Comparison of ENCODE assay signal across 22 cellular contexts in genomic region chr7:25262586-25262985, GRCh38. TPM values are rescaled to one million over a fixed set of nuclear protein-coding genes. Genes with fewer than 3 reads are reported as not detected.
DNase-seq lines count a peak whose midpoint lies in the region; ATAC-seq and TF ChIP-seq lines count a peak whose summit lies in the region.
"Had no signal": no experiment of that assay in that cellular context is flagged by ENCODE, and none has a peak within 500 bp of the region (broad histone marks: within the 10 kb centered on the region; RNA-seq: fewer than 3 reads in every experiment).

No MANE protein-coding gene starts in this region.

- H2AFZ ChIP-seq in PC-3 (ENCODE audit: low read length): no peak overlapping the region

- no peaks in the 10 kb centered on the region for H3F3A ChIP-seq in PC-3 (ENCODE audit: low read length, unreplicated experiment)

- H4K20me1 ChIP-seq in PC-3 (ENCODE audit: low read length): no peaks in the 10 kb centered on the region

- in situ Hi-C loops in brain microvascular endothelial cell (cut with HindIII; ENCODE audit: low pct_ligation_motif_present, low sequenced_read_pairs): no loop called here

- TF ChIP-seq CTCF in PC-3 (conservative IDR thresholded peaks at IDR 0.05; ENCODE audit: low read depth, low read length): no peak
- TF ChIP-seq CTCF in brain microvascular endothelial cell (IDR thresholded peaks at IDR 0.05; ENCODE audit: low read depth, low read length, missing control alignments): no peak

- H3K9ac ChIP-seq in PC-3 (ENCODE audit: low read length): no peak overlapping the region

- no peaks in the 10 kb centered on the region for H3K9me2 ChIP-seq in PC-3 (replicated peaks; ENCODE audit: low read length)

- no peaks in the 10 kb centered on the region for H3K79me2 ChIP-seq in PC-3 (ENCODE audit: low read length)

- H3K9me3 ChIP-seq in PC-3 (ENCODE audit: low read length): no peaks in the 10 kb centered on the region
- H3K9me3 ChIP-seq: colonic mucosa, left ventricle myocardium inferior, right lobe of liver had no signal

- DNase-seq in ELR (ENCODE audit: low read depth): peak; percentile 60
- DNase-seq in PC-3: peak; percentile 19
- peak; percentile 1 for DNase-seq in brain microvascular endothelial cell
- DNase-seq in renal cortical epithelial cell (ENCODE audit: low read depth): peak; percentile 50
- no peak for DNase-seq in NCI-H748 treated with DMSO at 0.1 percent for 48 hours (lab: John Stamatoyannopoulos, UW)
- DNase-seq in NCI-H2029 treated with DMSO at 0.1 percent for 48 hours (lab: John Stamatoyannopoulos, UW): no peak
- DNase-seq in NOMO-1 treated with DMSO at 0.1 percent for 48 hours (lab: John Stamatoyannopoulos, UW; ENCODE audit: unreplicated experiment): no peak
- DNase-seq: activated CD4-positive, CD25-positive, alpha-beta regulatory T cell treated with anti-CD3 and anti-CD28 coated beads, Interleukin-2, amount 50 U/mL, for 72 hours; activated effector memory CD4-positive, alpha-beta T cell treated with anti-CD3 and anti-CD28 coated beads, Interleukin-2, amount 50 U/mL, for 16 hours; amniotic stem cell; colonic mucosa; foreskin melanocyte; H7; left ventricle myocardium inferior; NCI-H187; NCI-H446; right lobe of liver; T1000 had no signal

- CTCF ChIA-PET in PC-3 (lab: Charles Lee): no interaction called here

- H3K4me3 ChIP-seq in PC-3 (ENCODE audit: low read length): no peak overlapping the region
- H3K4me3 ChIP-seq in brain microvascular endothelial cell (ENCODE audit: low read depth, low read length): no peak overlapping the region
- H3K4me3 ChIP-seq: colonic mucosa, left ventricle myocardium inferior, right lobe of liver had no signal

- H3K36me3 ChIP-seq in PC-3 (ENCODE audit: low read depth, low read length) (no peaks in the 10 kb centered on the region), brain microvascular endothelial cell (replicated peaks) (no peaks in the 10 kb centered on the region)
- H3K36me3 ChIP-seq: colonic mucosa, left ventricle myocardium inferior, right lobe of liver had no signal

- intact Hi-C loops in PC-3 (cut with micrococcal nuclease): no loop called here

- no TSS peak for BruUV-seq in PC-3 (replicated peaks; lab: Mats Ljungman, UMichigan)

- H3K27me3 ChIP-seq in PC-3 (ENCODE audit: low read length) (peaks cover 39% of the 10 kb centered on the region), brain microvascular endothelial cell (replicated peaks) (no peaks in the 10 kb centered on the region)
- H3K27me3 ChIP-seq: colonic mucosa, right lobe of liver had no signal

- H3K4me1 ChIP-seq in PC-3 (ENCODE audit: insufficient read depth, low read length): no peaks in the 10 kb centered on the region
- H3K4me1 ChIP-seq: right lobe of liver had no signal

- POLR2A ChIA-PET in PC-3 (lab: Charles Lee; ENCODE audit: unreplicated experiment): no interaction called here

- H3K27ac ChIP-seq in PC-3 (ENCODE audit: low read length): no peak overlapping the region
- no peak overlapping the region for H3K27ac ChIP-seq in brain microvascular endothelial cell
- H3K27ac ChIP-seq: colonic mucosa, left ventricle myocardium inferior, right lobe of liver had no signal

- H3K4me2 ChIP-seq in PC-3 (ENCODE audit: low read length): no peak overlapping the region

- ATAC-seq in PC-3 (no peak), GM18511 (IDR thresholded peaks at IDR 0.05; ENCODE audit: unreplicated experiment) (no peak)
- ATAC-seq: right lobe of liver had no signal

RNA-seq across cellular contexts. Expression of gene NPVF, which starts 34.3 kb away (rescaled TPM):
- total RNA-seq in PC-3 (2014; rRNA removed) (not detected in 2 replicates), renal cortical epithelial cell (not detected in 2 replicates)
- total RNA-seq: colonic mucosa, endothelial cell of umbilical vein, H7, left ventricle myocardium inferior, omental fat pad, right lobe of liver, SK-MEL-5 had no signal

Comparison
In these comparisons a context has a peak if more than half of its experiments do, and no peak if none do; other contexts are left out.
1. DNase-seq: peak in ELR (single experiment), PC-3 (single experiment), brain microvascular endothelial cell (single experiment) and renal cortical epithelial cell (single experiment); none in NCI-H748 treated with DMSO at 0.1 percent for 48 hours (single experiment), NCI-H2029 treated with DMSO at 0.1 percent for 48 hours (single experiment) and NOMO-1 treated with DMSO at 0.1 percent for 48 hours (single experiment).